In genomic region chr1:43978264-43978550, GRCh38 we compare ENCODE assay signal across 9 cellular contexts. TPM values are rescaled to one million over a fixed set of nuclear protein-coding genes. Genes with fewer than 3 reads are reported as not detected.
DNase-seq lines count a peak whose midpoint lies in the region; ATAC-seq and TF ChIP-seq lines count a peak whose summit lies in the region.
"Had no signal": no experiment of that assay in that cellular context is flagged by ENCODE, and none has a peak within 500 bp of the region (broad histone marks: within the 10 kb centered on the region; RNA-seq: fewer than 3 reads in every experiment).

No MANE protein-coding gene starts in this region.

- no peaks in the 10 kb centered on the region for H3K27me3 Mint-ChIP-seq in activated naive CD4-positive, alpha-beta T cell treated with anti-CD3 and anti-CD28 coated beads for 36 hours (ENCODE audit: low read depth)

- no peak for ATAC-seq in GM18858 (IDR thresholded peaks at IDR 0.05; ENCODE audit: unreplicated experiment)
- ATAC-seq in HG03571 (IDR thresholded peaks at IDR 0.05; ENCODE audit: unreplicated experiment): no peak
- ATAC-seq in GM18870 (IDR thresholded peaks at IDR 0.05; ENCODE audit: unreplicated experiment): no peak

- peaks cover 17% of the 10 kb centered on the region for H3K4me1 ChIP-seq in iPS-18a (ENCODE audit: control insufficient read depth, low read depth, low read length)

- no peak for TF ChIP-seq CTCF in WI38 (IDR thresholded peaks at IDR 0.05; ENCODE audit: low read depth, low read length)

- no peak for DNase-seq in activated naive CD4-positive, alpha-beta T cell treated with anti-CD3 and anti-CD28 coated beads for 36 hours
- no peak for DNase-seq in activated naive CD4-positive, alpha-beta T cell (lab: John Stamatoyannopoulos, UW)
- no peak for DNase-seq in substantia nigra (lab: John Stamatoyannopoulos, UW)
- DNase-seq: effector memory CD4-positive, alpha-beta T cell had no signal

- peak overlapping the region; percentile 70 for H3K4me3 Mint-ChIP-seq in activated naive CD4-positive, alpha-beta T cell treated with anti-CD3 and anti-CD28 coated beads for 36 hours

- H3K4me3 ChIP-seq in WI38 (ENCODE audit: low read depth, low read length) (peak overlapping the region; percentile 66), iPS-18a (ENCODE audit: low read length) (peak overlapping the region; percentile 82)

- peaks cover 16% of the 10 kb centered on the region for H3K36me3 ChIP-seq in iPS-18a (ENCODE audit: control insufficient read depth, low read depth, low read length)

- H3K36me3 Mint-ChIP-seq in activated naive CD4-positive, alpha-beta T cell treated with anti-CD3 and anti-CD28 coated beads for 36 hours (ENCODE audit: low read depth): peaks cover 35% of the 10 kb centered on the region

- no peaks in the 10 kb centered on the region for H3K27me3 ChIP-seq in iPS-18a (ENCODE audit: control insufficient read depth, insufficient read depth, low read length)

- H3K27ac Mint-ChIP-seq in activated naive CD4-positive, alpha-beta T cell treated with anti-CD3 and anti-CD28 coated beads for 36 hours: no peak overlapping the region

- CTCF ChIA-PET in activated naive CD4-positive, alpha-beta T cell treated with anti-CD3 and anti-CD28 coated beads for 36 hours (lab: Charles Lee): no interaction called here

- H3K27ac ChIP-seq in iPS-18a (ENCODE audit: low read length) (no peak overlapping the region), substantia nigra (ENCODE audit: low read depth, low read length, poor library complexity, severe bottlenecking) (peak overlapping the region; percentile 67)

- intact Hi-C loops in activated naive CD4-positive, alpha-beta T cell treated with anti-CD3 and anti-CD28 coated beads for 36 hours (cut with micrococcal nuclease): no loop called here

- H3K4me1 Mint-ChIP-seq in activated naive CD4-positive, alpha-beta T cell treated with anti-CD3 and anti-CD28 coated beads for 36 hours (ENCODE audit: low read depth): peaks cover 45% of the 10 kb centered on the region

- H3K9me3 Mint-ChIP-seq in activated naive CD4-positive, alpha-beta T cell treated with anti-CD3 and anti-CD28 coated beads for 36 hours: no peaks in the 10 kb centered on the region

- H3K9ac ChIP-seq in iPS-18a (ENCODE audit: low read length): peak overlapping the region; percentile 69

- no peaks in the 10 kb centered on the region for H3K9me3 ChIP-seq in iPS-18a (ENCODE audit: control insufficient read depth, low read depth, low read length)

RNA-seq across cellular contexts. Expression of gene B4GALT2, which starts 0.8 kb away (rescaled TPM):
- total RNA-seq in activated naive CD4-positive, alpha-beta T cell treated with anti-CD3 and anti-CD28 coated beads for 36 hours: 10 to 100 TPM; 18.7 to 19.2 TPM

RNA-seq across cellular contexts. Expression of gene ATP6V0B, which starts 3.4 kb away (rescaled TPM):
- total RNA-seq in activated naive CD4-positive, alpha-beta T cell treated with anti-CD3 and anti-CD28 coated beads for 36 hours: 10 to 100 TPM; 44.2 to 52.6 TPM

RNA-seq across cellular contexts. Expression of gene DPH2, which starts 8.4 kb away (rescaled TPM):
- total RNA-seq in activated naive CD4-positive, alpha-beta T cell treated with anti-CD3 and anti-CD28 coated beads for 36 hours: 10 to 100 TPM; 22.2 to 27.7 TPM

RNA-seq across cellular contexts. Expression of gene CCDC24, which starts 13.2 kb away (rescaled TPM):
- 1 to 10 TPM in 1 of 2 experiments, under 1 TPM in 1; 0.91 to 1.6 TPM for total RNA-seq in activated naive CD4-positive, alpha-beta T cell treated with anti-CD3 and anti-CD28 coated beads for 36 hours

RNA-seq across cellular contexts. Expression of gene IPO13, which starts 31.5 kb away (rescaled TPM):
- 10 to 100 TPM in 1 of 2 experiments, 1 to 10 TPM in 1; 8.0 to 12.4 TPM for total RNA-seq in activated naive CD4-positive, alpha-beta T cell treated with anti-CD3 and anti-CD28 coated beads for 36 hours
